ENCODE assay signal across 9 cellular contexts in the genomic region with DNA sequence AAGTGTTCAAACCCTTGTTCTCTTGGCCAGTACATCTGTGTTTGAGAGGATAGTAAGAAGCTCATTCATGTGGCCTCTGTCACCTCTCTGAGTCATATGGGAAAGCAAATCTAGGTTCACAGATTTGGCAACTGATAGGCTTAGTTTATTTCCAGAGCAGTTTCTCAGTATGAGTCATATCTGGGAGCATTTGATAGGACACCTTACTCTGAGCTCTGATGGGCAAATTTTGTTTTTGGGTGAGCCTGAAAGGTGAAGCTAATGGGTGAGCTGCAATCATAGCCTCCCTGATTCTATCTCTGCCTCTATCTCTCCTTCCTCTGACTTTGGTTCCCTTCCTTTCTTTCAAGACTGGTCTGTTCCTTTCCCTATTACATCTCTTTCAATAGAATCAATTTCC.
DNase-seq lines count a peak whose midpoint lies in the region; ATAC-seq and TF ChIP-seq lines count a peak whose summit lies in the region.
"Had no signal": no experiment of that assay in that cellular context is flagged by ENCODE, and none has a peak within 500 bp of the region (broad histone marks: within the 10 kb centered on the region; RNA-seq: fewer than 3 reads in every experiment).

No MANE protein-coding gene starts in this region.

- H3K4me3 Mint-ChIP-seq in activated CD8-positive, alpha-beta T cell treated with anti-CD3 and anti-CD28 coated beads, Interleukin-2, amount 10 ng/mL, durations not matched to agents 7 days and 5 days, result no peak overlapping the region
- H3K4me3 Mint-ChIP-seq: activated naive CD4-positive, alpha-beta T cell treated with anti-CD3 and anti-CD28 coated beads, Interleukin-2, amount 50 U/mL, for 24 hours had no signal

- peak; percentile 34 for DNase-seq in AG04450 (ENCODE audit: low read depth, low spot score)
- peak; percentile 24 for DNase-seq in activated CD8-positive, alpha-beta T cell treated with anti-CD3 and anti-CD28 coated beads, Interleukin-2, amount 10 ng/mL, durations not matched to agents 7 days and 5 days
- peak; percentile 49 for DNase-seq in skeletal muscle cell (ENCODE audit: low read depth)
- DNase-seq in upper lobe of right lung, result no peak
- no peak for DNase-seq in SIG-M5 (lab: John Stamatoyannopoulos, UW)
- no peak for DNase-seq in putamen (ENCODE audit: low spot score)

- H3K36me3 Mint-ChIP-seq in activated CD8-positive, alpha-beta T cell treated with anti-CD3 and anti-CD28 coated beads, Interleukin-2, amount 10 ng/mL, durations not matched to agents 7 days and 5 days (ENCODE audit: low read depth), result peaks cover 4% of the 10 kb centered on the region

- H3K27me3 ChIP-seq in AG04450 (ENCODE audit: control insufficient read depth, insufficient read depth, low read length) (peaks cover 4% of the 10 kb centered on the region), upper lobe of right lung (no peaks in the 10 kb centered on the region)

- CTCF ChIA-PET in AG04450 (lab: Charles Lee), result interaction anchor here (2.4 to 3.3 kb wide), 2 partner anchors 13 to 62 kb away, joined by 14 to 17 read pairs; no protein-coding TSS in a partner anchor
- CTCF ChIA-PET in activated CD8-positive, alpha-beta T cell treated with anti-CD3 and anti-CD28 coated beads, Interleukin-2, amount 10 ng/mL, durations not matched to agents 7 days and 5 days (lab: Charles Lee), result interaction anchor here (1.0 to 2.2 kb wide), 7 partner anchors 13 to 148 kb away, joined by 3 to 24 read pairs (median 5); no protein-coding TSS in a partner anchor

- ATAC-seq in GM19035 (IDR thresholded peaks at IDR 0.05; ENCODE audit: unreplicated experiment), result peak; percentile 92
- peak; percentile 93 for ATAC-seq in HG03066 (IDR thresholded peaks at IDR 0.05; ENCODE audit: low read depth, unreplicated experiment)
- peak; percentile 92 for ATAC-seq in activated CD8-positive, alpha-beta T cell treated with anti-CD3 and anti-CD28 coated beads, Interleukin-2, amount 10 ng/mL, durations not matched to agents 7 days and 5 days
- no peak for ATAC-seq in upper lobe of right lung

- TF ChIP-seq CTCF in AG04450 (IDR thresholded peaks at IDR 0.05; ENCODE audit: low read depth, low read length) (no peak), upper lobe of right lung (IDR thresholded peaks at IDR 0.05) (no peak)

- peaks cover 12% of the 10 kb centered on the region for H3K4me1 Mint-ChIP-seq in activated CD8-positive, alpha-beta T cell treated with anti-CD3 and anti-CD28 coated beads, Interleukin-2, amount 10 ng/mL, durations not matched to agents 7 days and 5 days (ENCODE audit: low read depth)

- POLR2A ChIA-PET in AG04450 (lab: Yijun Ruan, JAX), result interaction anchor here (0.7 kb wide), 1 partner anchor 18 kb away, joined by 4 read pairs; no protein-coding TSS in a partner anchor
- POLR2A ChIA-PET in activated CD8-positive, alpha-beta T cell treated with anti-CD3 and anti-CD28 coated beads, Interleukin-2, amount 10 ng/mL, durations not matched to agents 7 days and 5 days (lab: Charles Lee), result interaction anchor here (0.7 kb wide), 1 partner anchor 62 kb away, joined by 3 read pairs; no protein-coding TSS in a partner anchor

- H3K4me1 ChIP-seq in upper lobe of right lung, result no peaks in the 10 kb centered on the region

- intact Hi-C loops in upper lobe of right lung (cut with DNase I), result no loop called here

- H3K36me3 ChIP-seq in upper lobe of right lung, result no peaks in the 10 kb centered on the region

- peak overlapping the region; percentile 26 for H3K27ac Mint-ChIP-seq in activated CD8-positive, alpha-beta T cell treated with anti-CD3 and anti-CD28 coated beads, Interleukin-2, amount 10 ng/mL, durations not matched to agents 7 days and 5 days
- H3K27ac Mint-ChIP-seq: activated naive CD4-positive, alpha-beta T cell treated with anti-CD3 and anti-CD28 coated beads, Interleukin-2, amount 50 U/mL, for 24 hours had no signal

- H3K9me3 ChIP-seq in AG04450 (ENCODE audit: control insufficient read depth, insufficient read depth, low read length), result no peaks in the 10 kb centered on the region
- no peaks in the 10 kb centered on the region for H3K9me3 ChIP-seq in upper lobe of right lung

- H3K27ac ChIP-seq in AG04450 (ENCODE audit: low read depth, low read length) (no peak overlapping the region), upper lobe of right lung (no peak overlapping the region)

- peaks cover 2% of the 10 kb centered on the region for H3K27me3 Mint-ChIP-seq in activated CD8-positive, alpha-beta T cell treated with anti-CD3 and anti-CD28 coated beads, Interleukin-2, amount 10 ng/mL, durations not matched to agents 7 days and 5 days (ENCODE audit: low read depth)
- H3K27me3 Mint-ChIP-seq: activated naive CD4-positive, alpha-beta T cell treated with anti-CD3 and anti-CD28 coated beads, Interleukin-2, amount 50 U/mL, for 24 hours had no signal

- H3K9me3 Mint-ChIP-seq in activated CD8-positive, alpha-beta T cell treated with anti-CD3 and anti-CD28 coated beads, Interleukin-2, amount 10 ng/mL, durations not matched to agents 7 days and 5 days (ENCODE audit: insufficient read depth), result peaks cover 5% of the 10 kb centered on the region

- H3K4me3 ChIP-seq in AG04450 (ENCODE audit: low read depth, low read length) (no peak overlapping the region), skeletal muscle cell (ENCODE audit: low read depth, low read length) (no peak overlapping the region), upper lobe of right lung (no peak overlapping the region)

Comparison
In these comparisons a context has a peak if more than half of its experiments do, and no peak if none do; other contexts are left out.
1. DNase-seq: peak in AG04450 (single experiment), activated CD8-positive, alpha-beta T cell treated with anti-CD3 and anti-CD28 coated beads, Interleukin-2, amount 10 ng/mL, durations not matched to agents 7 days and 5 days (single experiment) and skeletal muscle cell (single experiment); none in upper lobe of right lung (single experiment), SIG-M5 (single experiment) and putamen (single experiment).